In the genomic region with DNA sequence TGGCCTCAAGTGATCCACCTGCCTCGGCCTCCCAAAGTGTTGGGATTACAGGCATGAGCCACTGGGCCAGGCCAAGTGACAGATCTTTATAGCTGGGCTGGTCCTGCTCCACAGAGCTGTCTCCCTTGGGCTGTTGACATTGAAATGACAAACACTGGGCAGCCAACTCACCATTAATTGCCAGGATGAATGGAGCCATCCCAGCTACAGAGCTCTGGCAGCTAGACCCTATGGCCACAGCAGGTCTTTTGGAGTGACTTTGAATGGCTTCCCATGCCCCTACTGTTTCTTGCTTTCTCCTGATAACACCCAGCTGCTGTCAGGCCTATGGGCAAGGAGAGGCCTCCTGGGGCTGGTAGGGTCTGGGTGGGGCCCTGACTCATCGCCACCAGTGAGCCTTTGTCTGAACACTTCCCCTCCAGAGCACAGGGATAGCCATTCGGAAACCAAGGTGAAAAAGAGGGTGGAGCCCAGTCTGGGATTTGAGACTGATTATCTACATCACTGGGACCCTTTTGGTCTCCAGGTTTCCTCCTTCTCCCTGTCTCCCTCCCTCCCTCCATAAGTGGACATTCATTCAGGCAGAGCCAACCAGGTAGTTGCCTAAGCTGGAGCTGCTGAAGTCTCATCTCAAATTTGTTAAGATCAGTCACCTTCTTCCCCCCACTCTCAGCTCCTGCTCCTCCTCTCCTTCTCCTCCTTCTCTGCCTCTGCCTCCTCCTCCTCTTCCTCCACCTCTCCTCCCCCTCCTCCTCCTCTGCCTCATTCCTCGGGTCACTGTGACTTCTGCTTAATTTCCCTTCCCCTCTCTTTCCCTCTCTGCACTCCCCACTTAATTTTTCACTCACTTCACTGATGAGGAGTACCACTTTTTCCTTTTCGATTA, we compare ENCODE assay signal across 9 cellular contexts. TPM values are rescaled to one million over a fixed set of nuclear protein-coding genes. Genes with fewer than 3 reads are reported as not detected.
DNase-seq lines count a peak whose midpoint lies in the region; ATAC-seq, FAIRE-seq and TF ChIP-seq lines count a peak whose summit lies in the region.
"Had no signal": no experiment of that assay in that cellular context is flagged by ENCODE, and none has a peak within 500 bp of the region (broad histone marks: within the 10 kb centered on the region; RNA-seq: fewer than 3 reads in every experiment).

No MANE protein-coding gene starts in this region.

- peaks cover 81% of the 10 kb centered on the region for H3K4me1 Mint-ChIP-seq in dendritic cell treated with granulocyte-macrophage colony-stimulating factor and Interleukin-4, amounts not matched to agents 40 ng/mL and 50 ng/mL, for 4 days (ENCODE audit: low read depth)
- peaks cover 72 to 77% of the 10 kb centered on the region in 2 donors for H3K4me1 Mint-ChIP-seq in natural killer cell treated with Interleukin-12 subunit alpha and Interleukin-12 subunit beta and Interleukin-15 and Interleukin-18, amount 100 ng/mL, for 72 hours (ENCODE audit: low read depth in 2 of 2)

- no peaks in the 10 kb centered on the region for H3K27me3 Mint-ChIP-seq in dendritic cell treated with granulocyte-macrophage colony-stimulating factor and Interleukin-4, amounts not matched to agents 40 ng/mL and 50 ng/mL, for 4 days
- no peaks in the 10 kb centered on the region for H3K27me3 Mint-ChIP-seq in natural killer cell treated with Interleukin-12 subunit alpha and Interleukin-12 subunit beta and Interleukin-15 and Interleukin-18, amount 100 ng/mL, for 72 hours

- H3K4me3 ChIP-seq in effector memory CD4-positive, alpha-beta T cell (ENCODE audit: insufficient read depth, low read depth, low read length, poor library complexity, severe bottlenecking): no peak overlapping the region

- H3K9me3 ChIP-seq in effector memory CD4-positive, alpha-beta T cell (ENCODE audit: control insufficient read depth, low read length): no peaks in the 10 kb centered on the region

- FAIRE-seq in GM12891 (lab: Jason Lieb, UNC): no peak

- H3K4me1 ChIP-seq in effector memory CD4-positive, alpha-beta T cell (ENCODE audit: control insufficient read depth, insufficient read depth, low read length, poor library complexity, severe bottlenecking): peaks cover 34% of the 10 kb centered on the region

- peak overlapping the region; percentile 94 for H3K27ac Mint-ChIP-seq in dendritic cell treated with granulocyte-macrophage colony-stimulating factor and Interleukin-4, amounts not matched to agents 40 ng/mL and 50 ng/mL, for 4 days
- H3K27ac Mint-ChIP-seq in natural killer cell treated with Interleukin-12 subunit alpha and Interleukin-12 subunit beta and Interleukin-15 and Interleukin-18, amount 100 ng/mL, for 72 hours: peak overlapping the region; percentile 88 to 94

- H3K27me3 ChIP-seq in effector memory CD4-positive, alpha-beta T cell (replicated peaks; ENCODE audit: control insufficient read depth, insufficient read depth, low read length, poor library complexity, severe bottlenecking): no peaks in the 10 kb centered on the region

- H3K4me3 Mint-ChIP-seq in dendritic cell treated with granulocyte-macrophage colony-stimulating factor and Interleukin-4, amounts not matched to agents 40 ng/mL and 50 ng/mL, for 4 days: peak overlapping the region; percentile 24
- H3K4me3 Mint-ChIP-seq in natural killer cell treated with Interleukin-12 subunit alpha and Interleukin-12 subunit beta and Interleukin-15 and Interleukin-18, amount 100 ng/mL, for 72 hours: peak overlapping the region; percentile 71

- no peak for TF ChIP-seq POLR2A in GM12891 (IDR thresholded peaks at IDR 0.05; ENCODE audit: low read depth, low read length)

- H3K27ac ChIP-seq in effector memory CD4-positive, alpha-beta T cell (ENCODE audit: insufficient read depth, low read length, poor library complexity, severe bottlenecking): no peak overlapping the region

- ATAC-seq in natural killer cell treated with Interleukin-12 subunit alpha and Interleukin-12 subunit beta and Interleukin-15 and Interleukin-18, amount 100 ng/mL, for 72 hours: peak in 1 of 2 donors; percentile 51

- H3K36me3 Mint-ChIP-seq in dendritic cell treated with granulocyte-macrophage colony-stimulating factor and Interleukin-4, amounts not matched to agents 40 ng/mL and 50 ng/mL, for 4 days (ENCODE audit: low read depth): no peaks in the 10 kb centered on the region
- peaks cover 6% of the 10 kb centered on the region for H3K36me3 Mint-ChIP-seq in natural killer cell treated with Interleukin-12 subunit alpha and Interleukin-12 subunit beta and Interleukin-15 and Interleukin-18, amount 100 ng/mL, for 72 hours

- no peaks in the 10 kb centered on the region for H3K36me3 ChIP-seq in effector memory CD4-positive, alpha-beta T cell (ENCODE audit: control insufficient read depth, insufficient read depth, low read length)

- intact Hi-C loops in dendritic cell treated with granulocyte-macrophage colony-stimulating factor and Interleukin-4, amounts not matched to agents 40 ng/mL and 50 ng/mL, for 4 days (cut with micrococcal nuclease): loop anchor here (5.0 kb wide), 1 partner anchor 36 kb away; a partner anchor contains a TSS

- H3K9me3 Mint-ChIP-seq in dendritic cell treated with granulocyte-macrophage colony-stimulating factor and Interleukin-4, amounts not matched to agents 40 ng/mL and 50 ng/mL, for 4 days: no peaks in the 10 kb centered on the region
- H3K9me3 Mint-ChIP-seq in natural killer cell treated with Interleukin-12 subunit alpha and Interleukin-12 subunit beta and Interleukin-15 and Interleukin-18, amount 100 ng/mL, for 72 hours: no peaks in the 10 kb centered on the region

- DNase-seq in GM12891 (ENCODE audit: insufficient read length, low spot score) (no peak), NCI-H226 (peak; percentile 70), NCI-H1105 treated with DMSO at 0.1 percent for 48 hours (lab: John Stamatoyannopoulos, UW) (no peak), NCI-H1105 (lab: John Stamatoyannopoulos, UW) (no peak), activated gamma-delta T cell treated with Interleukin-2 at 50 U/mL for 16 hours (no peak)
- DNase-seq in natural killer cell treated with Interleukin-12 subunit alpha and Interleukin-12 subunit beta and Interleukin-15 and Interleukin-18, amount 100 ng/mL, for 72 hours (ENCODE audit: low spot score): no peak
- DNase-seq in effector memory CD4-positive, alpha-beta T cell: no peak
- DNase-seq: substantia nigra had no signal

TF ChIP-seq in GM12891, 5 proteins besides CTCF, POLR2A, EP300 and RAD21:
- TF ChIP-seq POU2F2 (IDR thresholded peaks at IDR 0.05; ENCODE audit: low read depth, low read length): no peak
- 0 out of 2 replicates have a peak, but pooled peaks have one; percentile 18 for TF ChIP-seq TAF1 (IDR thresholded peaks at IDR 0.05; ENCODE audit: low read depth, low read length)
- no peak for TF ChIP-seq PAX5 (IDR thresholded peaks at IDR 0.05; ENCODE audit: insufficient read depth, low read length, severe bottlenecking)
- no peak for TF ChIP-seq POLR2AphosphoS5 (IDR thresholded peaks at IDR 0.05; ENCODE audit: low read depth, low read length)
- TF ChIP-seq SPI1 (IDR thresholded peaks at IDR 0.05; ENCODE audit: low read depth, low read length): peak; percentile 63

RNA-seq across cellular contexts. Expression of a gene that starts 34.0 kb away (rescaled TPM):
- 101 TPM for polyA plus RNA-seq in GM12891 (2012; ENCODE audit: low read depth, missing spikeins)
- total RNA-seq in natural killer cell treated with Interleukin-12 subunit alpha and Interleukin-12 subunit beta and Interleukin-15 and Interleukin-18, amount 100 ng/mL, for 72 hours: 100 to 1,000 TPM; 579 to 941 TPM
